13 cellular contexts compared by ENCODE assay signal in genomic region chr12:6204533-6205143, GRCh38. TPM values are rescaled to one million over a fixed set of nuclear protein-coding genes. Genes with fewer than 3 reads are reported as not detected.
DNase-seq lines count a peak whose midpoint lies in the region; ATAC-seq and TF ChIP-seq lines count a peak whose summit lies in the region.
"Had no signal": no experiment of that assay in that cellular context is flagged by ENCODE, and none has a peak within 500 bp of the region (broad histone marks: within the 10 kb centered on the region; RNA-seq: fewer than 3 reads in every experiment).

No MANE protein-coding gene starts in this region.

- intact Hi-C loops in breast epithelium (cut with DNase I; ENCODE audit: low total_unique reads) = loop anchor here (5.0 kb wide), 1 partner anchor 668 kb away; the partner anchor contains the start of gene SPSB2

- H3K27ac Mint-ChIP-seq in activated CD8-positive, alpha-beta memory T cell treated with anti-CD3 and anti-CD28 coated beads, Interleukin-2, amount 10 ng/mL, durations not matched to agents 7 days and 5 days = no peak overlapping the region

- no peak for TF ChIP-seq POLR2A in breast epithelium (IDR thresholded peaks at IDR 0.05)
- TF ChIP-seq POLR2A in upper lobe of left lung (IDR thresholded peaks at IDR 0.05) = no peak

- H3K4me3 Mint-ChIP-seq in activated CD8-positive, alpha-beta memory T cell treated with anti-CD3 and anti-CD28 coated beads, Interleukin-2, amount 10 ng/mL, durations not matched to agents 7 days and 5 days = no peak overlapping the region

- ATAC-seq in activated CD8-positive, alpha-beta memory T cell treated with anti-CD3 and anti-CD28 coated beads, Interleukin-2, amount 10 ng/mL, durations not matched to agents 7 days and 5 days = peak; percentile 48
- ATAC-seq in upper lobe of left lung (ENCODE audit: low FRiP score in 2 of 2) = no peak
- ATAC-seq in GM21423 (IDR thresholded peaks at IDR 0.05; ENCODE audit: unreplicated experiment) = no peak
- no peak for ATAC-seq in GM19328 (IDR thresholded peaks at IDR 0.05; ENCODE audit: unreplicated experiment)

- DNase-seq in activated CD8-positive, alpha-beta memory T cell treated with anti-CD3 and anti-CD28 coated beads, Interleukin-2, amount 10 ng/mL, durations not matched to agents 7 days and 5 days = no peak
- DNase-seq in activated CD8-positive, alpha-beta memory T cell treated with anti-CD3 and anti-CD28 coated beads, Interleukin-2, amount 50 U/mL, for 48 hours = no peak
- DNase-seq in breast epithelium (ENCODE audit: low spot score in 2 of 2) = no peak
- DNase-seq in lung microvascular endothelial cell (ENCODE audit: low read depth in 2 of 2) = peak; percentile 59 to 68
- DNase-seq in upper lobe of left lung = no peak
- DNase-seq in ecto neural progenitor cell (ENCODE audit: low spot score) = no peak
- DNase-seq: ACHN; activated CD4-positive, alpha-beta T cell treated with anti-CD3 and anti-CD28 coated beads, Interleukin-2, amount 50 U/mL, for 4 hours; kidney glomerular epithelial cell; stimulated activated CD4-positive, alpha-beta T cell treated with anti-CD3 and anti-CD28 coated beads, Interleukin-4, amount 100 ng/mL, for 1 hour had no signal

- H3K4me1 ChIP-seq in breast epithelium (peaks cover 0 to 19% of the 10 kb centered on the region in 2 donors), upper lobe of left lung (peaks cover 23 to 88% (median 79%) of the 10 kb centered on the region in 4 donors)

- peaks cover 16% of the 10 kb centered on the region for H3K4me1 Mint-ChIP-seq in activated CD8-positive, alpha-beta memory T cell treated with anti-CD3 and anti-CD28 coated beads, Interleukin-2, amount 10 ng/mL, durations not matched to agents 7 days and 5 days

- H3K27me3 Mint-ChIP-seq in activated CD8-positive, alpha-beta memory T cell treated with anti-CD3 and anti-CD28 coated beads, Interleukin-2, amount 10 ng/mL, durations not matched to agents 7 days and 5 days = peaks cover 47% of the 10 kb centered on the region

- TF ChIP-seq CTCF in breast epithelium (IDR thresholded peaks at IDR 0.05) = no peak
- no peak for TF ChIP-seq CTCF in upper lobe of left lung (IDR thresholded peaks at IDR 0.05)

- TF ChIP-seq EP300 in upper lobe of left lung (IDR thresholded peaks at IDR 0.05) = no peak

- H3K36me3 ChIP-seq in breast epithelium = no peaks in the 10 kb centered on the region
- H3K36me3 ChIP-seq in upper lobe of left lung = peaks cover 0 to 7% (median 0%) of the 10 kb centered on the region in 4 donors
- H3K36me3 ChIP-seq: cardiac muscle cell had no signal

- CTCF ChIA-PET in activated CD8-positive, alpha-beta memory T cell treated with anti-CD3 and anti-CD28 coated beads, Interleukin-2, amount 10 ng/mL, durations not matched to agents 7 days and 5 days (lab: Charles Lee) = interaction anchor here (0.9 to 14.4 kb wide), 5 partner anchors 8 to 80 kb away, joined by 3 to 225 read pairs (median 6); no protein-coding TSS in a partner anchor

- H3K9me3 ChIP-seq in breast epithelium (no peaks in the 10 kb centered on the region), upper lobe of left lung (no peaks in the 10 kb centered on the region)

- no peaks in the 10 kb centered on the region for H3K27me3 ChIP-seq in breast epithelium
- H3K27me3 ChIP-seq in upper lobe of left lung = peaks cover 0 to 8% (median 0%) of the 10 kb centered on the region in 4 donors

- WGBS in upper lobe of left lung, 2 donors = 66 to 76% methylated on average over 5 of the region's 5 CpGs

- H3K36me3 Mint-ChIP-seq in activated CD8-positive, alpha-beta memory T cell treated with anti-CD3 and anti-CD28 coated beads, Interleukin-2, amount 10 ng/mL, durations not matched to agents 7 days and 5 days = no peaks in the 10 kb centered on the region

- peak overlapping the region; percentile 95 to 98 for H3K27ac ChIP-seq in breast epithelium
- peak overlapping the region; percentile 20 to 92 (median 82) for H3K27ac ChIP-seq in upper lobe of left lung
- H3K27ac ChIP-seq: cardiac muscle cell had no signal

- H3K4me3 ChIP-seq in breast epithelium = peak overlapping the region in 1 of 3 donors; percentile 32
- no peak overlapping the region for H3K4me3 ChIP-seq in upper lobe of left lung
- H3K4me3 ChIP-seq: cardiac muscle cell had no signal

- H3K9me3 Mint-ChIP-seq in activated CD8-positive, alpha-beta memory T cell treated with anti-CD3 and anti-CD28 coated beads, Interleukin-2, amount 10 ng/mL, durations not matched to agents 7 days and 5 days (ENCODE audit: low read depth) = no peaks in the 10 kb centered on the region

RNA-seq across cellular contexts. Expression of gene CD9, which starts 4.4 kb away (rescaled TPM):
- 10 to 100 TPM in 1 of 2 experiments, 1 to 10 TPM in 1; 3.8 to 20.4 TPM for total RNA-seq in activated CD8-positive, alpha-beta memory T cell treated with anti-CD3 and anti-CD28 coated beads, Interleukin-2, amount 10 ng/mL, durations not matched to agents 7 days and 5 days
- 100 to 1,000 TPM in 2 of 3 donors, 10 to 100 TPM in 1; 91.1 to 436 (median 243) TPM for total RNA-seq in breast epithelium
- 799 and 1,196 TPM in 2 replicates for total RNA-seq in lung microvascular endothelial cell
- total RNA-seq in upper lobe of left lung = 100 to 1,000 TPM in 5 of 6 donors, 10 to 100 TPM in 1; 96.4 to 716 (median 484) TPM

Comparison
In these comparisons a context has a peak if more than half of its experiments do, and no peak if none do; other contexts are left out.
1. DNase-seq: peak in lung microvascular endothelial cell (2 of 2); none in activated CD8-positive, alpha-beta memory T cell treated with anti-CD3 and anti-CD28 coated beads, Interleukin-2, amount 10 ng/mL, durations not matched to agents 7 days and 5 days (single experiment), activated CD8-positive, alpha-beta memory T cell treated with anti-CD3 and anti-CD28 coated beads, Interleukin-2, amount 50 U/mL, for 48 hours (single experiment), breast epithelium (0 of 2), upper lobe of left lung (0 of 2) and ecto neural progenitor cell (single experiment).
2. RNA of gene CD9, which starts 4.4 kb away (total RNA-seq): 799 to 1,196 TPM in lung microvascular endothelial cell, 96.4 to 716 TPM in upper lobe of left lung and 91.1 to 436 TPM in breast epithelium; 3.8 to 20.4 TPM in activated CD8-positive, alpha-beta memory T cell treated with anti-CD3 and anti-CD28 coated beads, Interleukin-2, amount 10 ng/mL, durations not matched to agents 7 days and 5 days; every median in the first group is over 4 times any median in the second.